29 cellular contexts compared by ENCODE assay signal in genomic region chr20:22915512-22915911, GRCh38.
"Had no signal": no experiment of that assay in that cellular context is flagged by ENCODE, and none has a peak within 500 bp of the region (broad histone marks: within the 10 kb centered on the region; RNA-seq: fewer than 3 reads in every experiment).

No MANE protein-coding gene starts in this region.

- DNase-seq: stimulated activated CD4-positive, alpha-beta T cell treated with anti-CD3 and anti-CD28 coated beads, Interleukin-2, amount 100 ng/mL, for 48 hours; stimulated activated CD4-positive, alpha-beta T cell treated with anti-CD3 and anti-CD28 coated beads, Interleukin-4, amount 100 ng/mL, for 1 hour; stimulated activated CD4-positive, alpha-beta T cell treated with anti-CD3 and anti-CD28 coated beads, Interleukin-4, amount 100 ng/mL, for 24 hours; stimulated activated CD4-positive, alpha-beta T cell treated with anti-CD3 and anti-CD28 coated beads, Interleukin-4, amount 100 ng/mL, for 4 hours; stimulated activated CD8-positive, alpha-beta memory T cell treated with anti-CD3 and anti-CD28 coated beads, Interleukin-4, amount 100 ng/mL, for 48 hours; stimulated activated naive B cell treated with anti-CD40 and anti-IgM and Interleukin-4, amounts not matched to agents 10 μg/mL and 1 μg/mL and 100 μg/mL, for 72 hours; stimulated activated naive CD4-positive, alpha-beta T cell; stimulated activated naive CD4-positive, alpha-beta T cell treated with Interleukin-2 at 50 U/mL for 16 hours; stimulated activated naive CD8-positive, alpha-beta T cell treated with anti-CD3 and anti-CD28 coated beads, Interleukin-15, amount 100 ng/mL, for 72 hours; stimulated activated naive CD8-positive, alpha-beta T cell treated with anti-CD3 and anti-CD28 coated beads, Interleukin-15, Interleukin-2, amounts not matched to agents 100 U/mL and 50 U/mL, for 24 hours; substantia nigra; testis; thyroid gland; tibial artery; trophoblast cell; upper lobe of left lung; upper lobe of right lung; uterus had no signal

- FAIRE-seq: urothelium cell line had no signal

- H3K27me3 ChIP-seq: stomach, suprapubic skin, testis, thyroid gland, tibial nerve, transverse colon, upper lobe of left lung, upper lobe of right lung, uterus, vagina had no signal

- H3K36me3 ChIP-seq: stomach, suprapubic skin, thoracic aorta, thyroid gland, tibial artery, tibial nerve, transverse colon, upper lobe of left lung, upper lobe of right lung, uterus, vagina had no signal

- H3K4me3 ChIP-seq: stomach, suprapubic skin, testis, thoracic aorta, thyroid gland, tibial artery, tibial nerve, transverse colon, upper lobe of left lung, upper lobe of right lung, uterus, vagina had no signal

- H3K27ac Mint-ChIP-seq: stimulated activated effector memory CD8-positive, alpha-beta T cell treated with anti-CD3 and anti-CD28 coated beads, Interleukin-12 subunit alpha, Interleukin-12 subunit beta, amount 100 ng/mL, for 72 hours; stimulated activated memory B cell treated with anti-CD40 and anti-IgM and Interleukin-4, amounts not matched to agents 10 μg/mL and 1 μg/mL and 100 μg/mL, for 72 hours; stimulated activated naive B cell treated with anti-CD40 and anti-IgM and Interleukin-4, amounts not matched to agents 10 μg/mL and 1 μg/mL and 100 μg/mL, for 72 hours; stimulated activated naive CD8-positive, alpha-beta T cell treated with anti-CD3 and anti-CD28 coated beads, Interleukin-15, amount 100 ng/mL, for 72 hours; stimulated activated naive CD8-positive, alpha-beta T cell treated with anti-CD3 and anti-CD28 coated beads, Interleukin-15, Interleukin-2, amounts not matched to agents 100 ng/mL and 50 ng/mL, for 24 hours; type B pancreatic cell had no signal

- H3K27ac ChIP-seq: suprapubic skin, testis, thoracic aorta, thyroid gland, tibial artery, tibial nerve, transverse colon, upper lobe of left lung, upper lobe of right lung, uterus, vagina had no signal

- H3K9me3 Mint-ChIP-seq: type B pancreatic cell had no signal

- H3K4me1 ChIP-seq: suprapubic skin, testis, thyroid gland, tibial artery, tibial nerve, transverse colon, upper lobe of right lung, uterus, vagina had no signal

- H3K36me3 Mint-ChIP-seq: stimulated activated effector memory CD8-positive, alpha-beta T cell treated with anti-CD3 and anti-CD28 coated beads, Interleukin-12 subunit alpha, Interleukin-12 subunit beta, amount 100 ng/mL, for 72 hours; stimulated activated memory B cell treated with anti-CD40 and anti-IgM and Interleukin-4, amounts not matched to agents 10 μg/mL and 1 μg/mL and 100 μg/mL, for 72 hours; type B pancreatic cell had no signal

- H3K4me1 Mint-ChIP-seq: stimulated activated effector memory CD8-positive, alpha-beta T cell treated with anti-CD3 and anti-CD28 coated beads, Interleukin-12 subunit alpha, Interleukin-12 subunit beta, amount 100 ng/mL, for 72 hours; stimulated activated memory B cell treated with anti-CD40 and anti-IgM and Interleukin-4, amounts not matched to agents 10 μg/mL and 1 μg/mL and 100 μg/mL, for 72 hours; stimulated activated naive CD8-positive, alpha-beta T cell treated with anti-CD3 and anti-CD28 coated beads, Interleukin-15, amount 100 ng/mL, for 72 hours had no signal

- H3K9me3 ChIP-seq: stomach, suprapubic skin, testis, thoracic aorta, thyroid gland, tibial artery, tibial nerve, transverse colon, upper lobe of right lung, uterus, vagina had no signal

- ATAC-seq: stimulated activated effector memory CD8-positive, alpha-beta T cell treated with anti-CD3 and anti-CD28 coated beads, Interleukin-12 subunit alpha, Interleukin-12 subunit beta, amount 100 ng/mL, for 72 hours; stimulated activated memory B cell treated with anti-CD40 and anti-IgM and Interleukin-4, amounts not matched to agents 10 μg/mL and 1 μg/mL and 100 μg/mL, for 72 hours; stimulated activated naive B cell treated with anti-CD40 and anti-IgM and Interleukin-4, amounts not matched to agents 10 μg/mL and 1 μg/mL and 100 μg/mL, for 72 hours; stimulated activated naive CD8-positive, alpha-beta T cell treated with anti-CD3 and anti-CD28 coated beads, Interleukin-15, amount 100 ng/mL, for 72 hours; stimulated activated naive CD8-positive, alpha-beta T cell treated with anti-CD3 and anti-CD28 coated beads, Interleukin-15, Interleukin-2, amounts not matched to agents 100 U/mL and 50 U/mL, for 24 hours; upper lobe of right lung had no signal

- H3K4me3 Mint-ChIP-seq: stimulated activated effector memory CD8-positive, alpha-beta T cell treated with anti-CD3 and anti-CD28 coated beads, Interleukin-12 subunit alpha, Interleukin-12 subunit beta, amount 100 ng/mL, for 72 hours; stimulated activated memory B cell treated with anti-CD40 and anti-IgM and Interleukin-4, amounts not matched to agents 10 μg/mL and 1 μg/mL and 100 μg/mL, for 72 hours; stimulated activated naive B cell treated with anti-CD40 and anti-IgM and Interleukin-4, amounts not matched to agents 10 μg/mL and 1 μg/mL and 100 μg/mL, for 72 hours; stimulated activated naive CD8-positive, alpha-beta T cell treated with anti-CD3 and anti-CD28 coated beads, Interleukin-15, amount 100 ng/mL, for 72 hours; stimulated activated naive CD8-positive, alpha-beta T cell treated with anti-CD3 and anti-CD28 coated beads, Interleukin-15, Interleukin-2, amounts not matched to agents 100 ng/mL and 50 ng/mL, for 24 hours; type B pancreatic cell had no signal

- H3K27me3 Mint-ChIP-seq: stimulated activated memory B cell treated with anti-CD40 and anti-IgM and Interleukin-4, amounts not matched to agents 10 μg/mL and 1 μg/mL and 100 μg/mL, for 72 hours; stimulated activated naive B cell treated with anti-CD40 and anti-IgM and Interleukin-4, amounts not matched to agents 10 μg/mL and 1 μg/mL and 100 μg/mL, for 72 hours had no signal
